ENCODE assay signal across 6 cellular contexts in genomic region chrX:52974336-52974992, GRCh38. TPM values are rescaled to one million over a fixed set of nuclear protein-coding genes. Genes with fewer than 3 reads are reported as not detected.
A peak's percentile ranks its signal among the peaks of the same experiment; 100 is the strongest.
DNase-seq lines count a peak whose midpoint lies in the region; TF ChIP-seq lines count a peak whose summit lies in the region.
"Not testable (repeated sequence)": the region's sequence is repeated elsewhere in the genome, so short reads cannot be mapped to it uniquely, and the experiment has no call there.

No MANE protein-coding gene starts in this region.

- H3K27ac ChIP-seq in mammary epithelial cell (ENCODE audit: insufficient read depth, low read depth, low read length) = not testable (repeated sequence)

- dilution Hi-C loops in mammary epithelial cell (cut with HindIII; ENCODE audit: low sequenced_read_pairs) = not testable (repeated sequence)

- H3K4me3 ChIP-seq in Caco-2 (ENCODE audit: low read depth, low read length); mammary epithelial cell (replicated peaks in 1 of 3; ENCODE audit: insufficient read depth in 1 of 3, low read depth in 2 of 3, low read length in 3 of 3): not testable (repeated sequence)

- not testable (repeated sequence) for H3K36me3 Mint-ChIP-seq in Caco-2 (ENCODE audit: insufficient read depth, unreplicated experiment); osteocyte (ENCODE audit: unreplicated experiment)

- DNase-seq in Caco-2 (peak; percentile 64 to 82), dedifferentiated amniotic fluid mesenchymal stem cell (ENCODE audit: extremely low spot score) (peak; percentile 6), osteocyte (ENCODE audit: extremely low spot score, unreplicated experiment) (peak; percentile 2), ureter (ENCODE audit: low spot score) (peak; percentile 46)
- DNase-seq in activated CD8-positive, alpha-beta memory T cell treated with anti-CD3 and anti-CD28 coated beads for 24 hours = peak; percentile 32
- DNase-seq in mammary epithelial cell = not testable (repeated sequence)

- peak overlapping the region; percentile 82 for H3K27ac Mint-ChIP-seq in Caco-2 (ENCODE audit: unreplicated experiment)
- not testable (repeated sequence) for H3K27ac Mint-ChIP-seq in osteocyte (ENCODE audit: unreplicated experiment)

- H3K4me3 Mint-ChIP-seq in Caco-2 (ENCODE audit: unreplicated experiment); osteocyte (ENCODE audit: unreplicated experiment): not testable (repeated sequence)

- H3K27me3 ChIP-seq in Caco-2 (replicated peaks; ENCODE audit: control insufficient read depth, insufficient read depth, low read length); mammary epithelial cell (ENCODE audit: insufficient read depth, low read length): not testable (repeated sequence)

- in situ Hi-C loops in mammary epithelial cell (cut with MboI; ENCODE audit: low sequenced_read_pairs in 2 of 2) = not testable (repeated sequence)

- H4K20me1 ChIP-seq in mammary epithelial cell (ENCODE audit: insufficient read depth, low read length) = not testable (repeated sequence)

- TF ChIP-seq CTCF in Caco-2 (IDR thresholded peaks at IDR 0.05; ENCODE audit: insufficient read depth in 1 of 2, low read depth in 1 of 2, low read length in 1 of 2, severe bottlenecking in 1 of 2, unreplicated experiment in 1 of 2); mammary epithelial cell (conservative IDR thresholded peaks at IDR 0.05 in 1 of 2, IDR thresholded peaks at IDR 0.05 in 1 of 2; ENCODE audit: extremely low read depth in 1 of 2, insufficient read depth in 1 of 2, low read depth in 1 of 2, low read length in 2 of 2); osteocyte (IDR thresholded peaks at IDR 0.05): not testable (repeated sequence)

- H3K9me3 Mint-ChIP-seq in Caco-2 (ENCODE audit: unreplicated experiment); osteocyte (ENCODE audit: unreplicated experiment): not testable (repeated sequence)

- CTCF ChIA-PET in Caco-2 (lab: Charles Lee) = interaction anchor here (0.6 to 1.4 kb wide), 3 partner anchors 15 to 1834 kb away, joined by 3 to 8 read pairs (median 3); no protein-coding TSS in a partner anchor
- CTCF ChIA-PET in mammary epithelial cell (lab: Charles Lee; ENCODE audit: low non-redundant PET) = not testable (repeated sequence)

- H3K9ac ChIP-seq in mammary epithelial cell (ENCODE audit: insufficient read depth, low read length) = not testable (repeated sequence)

- H3K4me1 ChIP-seq in Caco-2 = peaks cover 41% of the 10 kb centered on the region
- H3K4me1 ChIP-seq in mammary epithelial cell (ENCODE audit: insufficient read depth, low read length) = not testable (repeated sequence)

- not testable (repeated sequence) for BruUV-seq in Caco-2 (replicated peaks; lab: Mats Ljungman, UMichigan); mammary epithelial cell (replicated peaks; lab: Mats Ljungman, UMichigan)

- H3K27me3 Mint-ChIP-seq in Caco-2 (ENCODE audit: insufficient read depth, unreplicated experiment); osteocyte (ENCODE audit: unreplicated experiment): not testable (repeated sequence)

- not testable (repeated sequence) for H3K79me2 ChIP-seq in mammary epithelial cell (ENCODE audit: insufficient read depth, low read length)

- POLR2A ChIA-PET in Caco-2 (lab: Charles Lee) = interaction anchor here (0.7 kb wide), 1 partner anchor 20 kb away, joined by 3 read pairs; no protein-coding TSS in a partner anchor

- 32% methylated on average over 8 of the region's 8 CpGs for whole genome bisulfite sequencing in mammary epithelial cell (ENCODE audit: low coverage, missing lambda C conversion rate)

- not testable (repeated sequence) for H3K4me2 ChIP-seq in mammary epithelial cell (ENCODE audit: insufficient read depth, low read depth, low read length)

- intact Hi-C loops in Caco-2 (cut with micrococcal nuclease; ENCODE audit: unreplicated experiment); mammary epithelial cell (cut with micrococcal nuclease): not testable (repeated sequence)

- not testable (repeated sequence) for H3K9me3 ChIP-seq in Caco-2; mammary epithelial cell (replicated peaks; ENCODE audit: insufficient read depth, low read length)

- H3K36me3 ChIP-seq in Caco-2 (ENCODE audit: control insufficient read depth, insufficient read depth, low read length); mammary epithelial cell (ENCODE audit: insufficient read depth, low read length): not testable (repeated sequence)

- peaks cover 15% of the 10 kb centered on the region for H3K4me1 Mint-ChIP-seq in Caco-2 (ENCODE audit: low read depth, unreplicated experiment)
- H3K4me1 Mint-ChIP-seq in osteocyte (ENCODE audit: unreplicated experiment) = not testable (repeated sequence)

- H2AFZ ChIP-seq in mammary epithelial cell (ENCODE audit: low read depth, low read length) = peak overlapping the region; percentile 35

RNA-seq across cellular contexts. Expression of gene FAM156A, which starts 16.1 kb away (rescaled TPM):
- 33.9 and 37.0 TPM in 2 replicates for total RNA-seq in Caco-2 (2022)
- total RNA-seq in mammary epithelial cell = 10 to 100 TPM; 10.3 to 22.5 TPM
- polyA plus RNA-seq in mammary epithelial cell = 11.9 TPM
- 1.8 TPM for polyA minus RNA-seq in mammary epithelial cell
- 23.9 and 27.4 TPM in 2 replicates for total RNA-seq in osteocyte
- 34.0 TPM for total RNA-seq in ureter
